11 cellular contexts compared by ENCODE assay signal in the genomic region with DNA sequence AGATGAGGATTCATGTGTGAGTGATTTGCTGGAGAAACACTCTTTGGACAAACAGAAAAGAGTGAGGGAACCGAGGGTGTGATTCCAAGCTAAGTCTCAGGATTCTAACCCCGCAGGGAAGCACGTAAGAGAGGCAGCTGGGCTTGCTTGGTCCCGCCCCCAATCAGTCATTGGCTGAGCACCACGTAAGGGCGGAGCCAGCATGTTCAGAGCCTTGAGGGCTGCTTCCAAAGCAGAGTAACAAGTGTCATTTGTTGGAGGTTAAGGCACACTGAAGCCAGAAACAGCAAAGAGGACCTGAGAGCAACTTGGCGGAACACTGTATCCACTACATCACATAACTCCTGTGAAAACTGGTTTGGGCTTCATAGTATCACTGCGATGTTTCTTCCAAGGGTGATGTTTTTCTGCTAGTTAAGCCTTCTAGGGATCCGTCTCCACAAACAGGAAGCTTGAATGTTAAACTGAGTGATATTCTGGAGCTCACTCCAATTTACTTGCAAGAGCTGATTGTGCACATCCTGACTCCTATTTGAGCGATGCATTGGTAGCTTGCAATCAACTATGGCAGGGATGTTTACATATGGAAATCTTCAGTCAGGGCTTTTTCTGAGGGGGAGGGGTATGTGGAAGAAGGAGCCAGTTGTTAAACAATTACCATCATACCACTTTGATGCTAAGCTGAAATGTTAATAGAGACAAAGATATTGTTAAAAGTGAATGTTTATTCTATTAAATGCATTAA. TPM values are rescaled to one million over a fixed set of nuclear protein-coding genes. Genes with fewer than 3 reads are reported as not detected.
DNase-seq lines count a peak whose midpoint lies in the region; ATAC-seq, FAIRE-seq and TF ChIP-seq lines count a peak whose summit lies in the region.
"Had no signal": no experiment of that assay in that cellular context is flagged by ENCODE, and none has a peak within 500 bp of the region (broad histone marks: within the 10 kb centered on the region; RNA-seq: fewer than 3 reads in every experiment).

No MANE protein-coding gene starts in this region.

- no peaks in the 10 kb centered on the region for H3K9me3 Mint-ChIP-seq in activated CD4-positive, alpha-beta T cell treated with anti-CD3 and anti-CD28 coated beads, Interleukin-2, amount 10 ng/mL, durations not matched to agents 24 days and 14 days
- H3K9me3 Mint-ChIP-seq: CD4-positive, alpha-beta memory T cell had no signal

- WGBS in adrenal gland, 4 donors: 48 to 70% (median 59%) methylated on average over 9 to 10 of the region's 10 CpGs

- POLR2A ChIA-PET in A673 (lab: Charles Lee; ENCODE audit: low non-redundant PET): no interaction called here

- H3K36me3 ChIP-seq in A673 (ENCODE audit: insufficient read depth, low read length, poor library complexity, severe bottlenecking): no peaks in the 10 kb centered on the region
- no peaks in the 10 kb centered on the region for H3K36me3 ChIP-seq in adrenal gland (replicated peaks in 1 of 2)

- intact Hi-C loops in A673 (cut with micrococcal nuclease; ENCODE audit: unreplicated experiment) (no loop called here), adrenal gland (cut with DNase I) (no loop called here)
- intact Hi-C loops in activated CD4-positive, alpha-beta T cell treated with anti-CD3 and anti-CD28 coated beads, Interleukin-2, amount 10 ng/mL, durations not matched to agents 24 days and 14 days (cut with micrococcal nuclease): no loop called here

- TF ChIP-seq POLR2A in adrenal gland (IDR thresholded peaks at IDR 0.05): no peak

- H3K27ac Mint-ChIP-seq in activated CD4-positive, alpha-beta T cell treated with anti-CD3 and anti-CD28 coated beads, Interleukin-2, amount 10 ng/mL, durations not matched to agents 24 days and 14 days: no peak overlapping the region
- H3K27ac Mint-ChIP-seq: CD4-positive, alpha-beta memory T cell had no signal

- H3K27me3 ChIP-seq in A673 (replicated peaks; ENCODE audit: insufficient read depth, low read depth, low read length, poor library complexity) (peaks cover 25% of the 10 kb centered on the region), adrenal gland (no peaks in the 10 kb centered on the region)

- H3K4me1 ChIP-seq in A673 (ENCODE audit: insufficient read depth, low read length, poor library complexity, severe bottlenecking) (no peaks in the 10 kb centered on the region), adrenal gland (replicated peaks in 1 of 2) (no peaks in the 10 kb centered on the region)
- H3K4me1 ChIP-seq: parathyroid adenoma had no signal

- H3K4me1 Mint-ChIP-seq in activated CD4-positive, alpha-beta T cell treated with anti-CD3 and anti-CD28 coated beads, Interleukin-2, amount 10 ng/mL, durations not matched to agents 24 days and 14 days: peaks cover 4% of the 10 kb centered on the region

- H3K36me3 Mint-ChIP-seq in activated CD4-positive, alpha-beta T cell treated with anti-CD3 and anti-CD28 coated beads, Interleukin-2, amount 10 ng/mL, durations not matched to agents 24 days and 14 days (ENCODE audit: low read depth): no peaks in the 10 kb centered on the region
- H3K36me3 Mint-ChIP-seq: CD4-positive, alpha-beta memory T cell had no signal

- FAIRE-seq in HTR-8/SVneo (lab: Jason Lieb, UNC): no peak

- ATAC-seq in GM19397 (IDR thresholded peaks at IDR 0.05; ENCODE audit: unreplicated experiment): no peak

- H3K27me3 Mint-ChIP-seq in activated CD4-positive, alpha-beta T cell treated with anti-CD3 and anti-CD28 coated beads, Interleukin-2, amount 10 ng/mL, durations not matched to agents 24 days and 14 days: peaks cover 2% of the 10 kb centered on the region

- H3K9me3 ChIP-seq in A673 (ENCODE audit: low read depth, low read length, poor library complexity, severe bottlenecking) (no peaks in the 10 kb centered on the region), adrenal gland (replicated peaks in 1 of 3) (no peaks in the 10 kb centered on the region)

- H3K27ac ChIP-seq in A673 (ENCODE audit: low read depth, low read length, poor library complexity, severe bottlenecking) (no peak overlapping the region), adrenal gland (no peak overlapping the region)
- H3K27ac ChIP-seq: parathyroid adenoma had no signal

- CTCF ChIA-PET in A673 (lab: Charles Lee): no interaction called here

- DNase-seq in A673 (ENCODE audit: low spot score): peak; percentile 44
- peak; percentile 19 for DNase-seq in HTR-8/SVneo (ENCODE audit: insufficient read length, low spot score)
- peak in 6 of 7 donors; percentile 4 to 54 (median 24) for DNase-seq in adrenal gland
- peak; percentile 89 for DNase-seq in islet precursor cell
- DNase-seq in AML-193 (lab: John Stamatoyannopoulos, UW): no peak
- no peak for DNase-seq in activated CD4-positive, alpha-beta T cell treated with anti-CD3 and anti-CD28 coated beads, Interleukin-2, amount 10 ng/mL, durations not matched to agents 24 days and 14 days
- no peak for DNase-seq in stimulated activated CD4-positive, alpha-beta T cell treated with anti-CD3 and anti-CD28 coated beads, Interleukin-2, amount 100 ng/mL, for 24 hours
- DNase-seq: CD4-positive, alpha-beta memory T cell; stimulated activated CD8-positive, alpha-beta memory T cell treated with anti-CD3 and anti-CD28 coated beads, Interleukin-4, amount 100 ng/mL, for 48 hours had no signal

- H3K4me3 Mint-ChIP-seq in activated CD4-positive, alpha-beta T cell treated with anti-CD3 and anti-CD28 coated beads, Interleukin-2, amount 10 ng/mL, durations not matched to agents 24 days and 14 days: no peak overlapping the region
- H3K4me3 Mint-ChIP-seq: CD4-positive, alpha-beta memory T cell had no signal

- BruUV-seq in A673 (replicated peaks; lab: Mats Ljungman, UMichigan): no TSS peak

- no peak for TF ChIP-seq CTCF in A673 (conservative IDR thresholded peaks at IDR 0.05; ENCODE audit: low read depth, low read length)
- no peak for TF ChIP-seq CTCF in adrenal gland (IDR thresholded peaks at IDR 0.05)

- no peak overlapping the region for H3K4me3 ChIP-seq in A673 (ENCODE audit: low read depth, low read length, poor library complexity, severe bottlenecking)
- no peak overlapping the region for H3K4me3 ChIP-seq in adrenal gland

RNA-seq across cellular contexts. Expression of gene NXPH1, which starts 43.3 kb away (rescaled TPM):
- total RNA-seq in A673 (2021): not detected in 2 replicates
- total RNA-seq in adrenal gland: 10 to 100 TPM; 24.4 to 80.2 (median 52.9) TPM
- polyA plus RNA-seq in adrenal gland: 10 to 100 TPM; 18.4 to 25.8 (median 21.2) TPM
- not detected in 2 replicates for total RNA-seq in activated CD4-positive, alpha-beta T cell treated with anti-CD3 and anti-CD28 coated beads, Interleukin-2, amount 10 ng/mL, durations not matched to agents 24 days and 14 days
- total RNA-seq: CD4-positive, alpha-beta memory T cell had no signal
- polyA plus RNA-seq: CD4-positive, alpha-beta memory T cell had no signal

Comparison
In these comparisons a context has a peak if more than half of its experiments do, and no peak if none do; other contexts are left out.
1. DNase-seq: peak in A673 (single experiment), HTR-8/SVneo (single experiment), adrenal gland (6 of 7) and islet precursor cell (single experiment); none in AML-193 (0 of 2), activated CD4-positive, alpha-beta T cell treated with anti-CD3 and anti-CD28 coated beads, Interleukin-2, amount 10 ng/mL, durations not matched to agents 24 days and 14 days (single experiment) and stimulated activated CD4-positive, alpha-beta T cell treated with anti-CD3 and anti-CD28 coated beads, Interleukin-2, amount 100 ng/mL, for 24 hours (0 of 2).
2. RNA of gene NXPH1, which starts 43.3 kb away (total RNA-seq): 24.4 to 80.2 TPM in adrenal gland; not detected in A673 and not detected in activated CD4-positive, alpha-beta T cell treated with anti-CD3 and anti-CD28 coated beads, Interleukin-2, amount 10 ng/mL, durations not matched to agents 24 days and 14 days; every median in the first group is over 10 times any median in the second.